In genomic region chr4:40178672-40179071, GRCh38 we compare ENCODE assay signal across 1 cellular context.
TF ChIP-seq lines count a peak whose summit lies in the region.

No MANE protein-coding gene starts in this region.

TF ChIP-seq in K562, 482 proteins besides CTCF, POLR2A, EP300 and RAD21 (continued from another document):
- TF ChIP-seq CREB3L1 (IDR thresholded peaks at IDR 0.05; ENCODE audit: borderline replicate concordance, low read depth) (no peak), SOX6 (IDR thresholded peaks at IDR 0.05) (no peak), KAT8 (IDR thresholded peaks at IDR 0.05; ENCODE audit: low read depth) (no peak), NFIX (CRISPR knock-in tag; IDR thresholded peaks at IDR 0.05; ENCODE audit: low read depth) (no peak), CBX2 (IDR thresholded peaks at IDR 0.05; ENCODE audit: insufficient read depth, low read length, poor library complexity, severe bottlenecking) (no peak), BHLHE40 (IDR thresholded peaks at IDR 0.05; ENCODE audit: low read length) (no peak), DNMT1 (IDR thresholded peaks at IDR 0.05) (no peak), HSF4 (CRISPR knock-in tag; IDR thresholded peaks at IDR 0.05; ENCODE audit: borderline replicate concordance) (no peak), FOXA3 (CRISPR knock-in tag; conservative IDR thresholded peaks at IDR 0.05 in 1 of 2, IDR thresholded peaks at IDR 0.05 in 1 of 2) (no peak), POLR2G (IDR thresholded peaks at IDR 0.05; ENCODE audit: low read depth, low read length) (no peak), PHB (CRISPR knock-in tag; IDR thresholded peaks at IDR 0.05) (no peak), MAFF (IDR thresholded peaks at IDR 0.05; ENCODE audit: low read length) (no peak), MCM3 (IDR thresholded peaks at IDR 0.05) (no peak), POLR2B (IDR thresholded peaks at IDR 0.05; ENCODE audit: low read depth, partially characterized antibody) (no peak), PCBP2 (IDR thresholded peaks at IDR 0.05; ENCODE audit: low read depth, low read length, poor library complexity, severe bottlenecking) (no peak)
